10 cellular contexts compared by ENCODE assay signal in genomic region chr19:14555918-14556661, GRCh38. TPM values are rescaled to one million over a fixed set of nuclear protein-coding genes. Genes with fewer than 3 reads are reported as not detected.
A peak's percentile ranks its signal among the peaks of the same experiment; 100 is the strongest.
DNase-seq lines count a peak whose midpoint lies in the region; ATAC-seq and TF ChIP-seq lines count a peak whose summit lies in the region.
"Had no signal": no experiment of that assay in that cellular context is flagged by ENCODE, and none has a peak within 500 bp of the region (broad histone marks: within the 10 kb centered on the region; RNA-seq: fewer than 3 reads in every experiment).

No MANE protein-coding gene starts in this region.

- no peak for TF ChIP-seq POLR2A in gastroesophageal sphincter (IDR thresholded peaks at IDR 0.05)

- H3K27me3 ChIP-seq in endodermal cell (ENCODE audit: control insufficient read depth, insufficient read depth, low read length, poor library complexity, severe bottlenecking): no peaks in the 10 kb centered on the region
- H3K27me3 ChIP-seq in skeletal muscle tissue (ENCODE audit: control insufficient read depth in 3 of 3, insufficient read depth in 3 of 3, low read length in 3 of 3): no peaks in the 10 kb centered on the region
- no peaks in the 10 kb centered on the region for H3K27me3 ChIP-seq in gastroesophageal sphincter
- H3K27me3 ChIP-seq: MG63 had no signal

- H3K4me1 ChIP-seq in endodermal cell (ENCODE audit: control insufficient read depth, insufficient read depth, low read length) (no peaks in the 10 kb centered on the region), skeletal muscle tissue (ENCODE audit: control insufficient read depth in 3 of 3, insufficient read depth in 3 of 3, low read length in 3 of 3) (peaks cover 56 to 73% (median 68%) of the 10 kb centered on the region in 3 donors), gastroesophageal sphincter (peaks cover 0 to 33% (median 5%) of the 10 kb centered on the region in 3 donors)

- TF ChIP-seq CTCF in endodermal cell (conservative IDR thresholded peaks at IDR 0.05): no peak
- TF ChIP-seq CTCF in gastroesophageal sphincter (IDR thresholded peaks at IDR 0.05): no peak

- peaks cover 14% of the 10 kb centered on the region for H3K4me1 Mint-ChIP-seq in endodermal cell

- peak; percentile 45 for DNase-seq in activated CD4-positive, alpha-beta T cell treated with anti-CD3 and anti-CD28 coated beads for 48 hours
- no peak for DNase-seq in activated CD4-positive, alpha-beta T cell treated with anti-CD3 and anti-CD28 coated beads, Interleukin-2, amount 50 U/mL, for 48 hours
- DNase-seq in RKO (ENCODE audit: low spot score) (peak; percentile 48), endodermal cell (no peak), NOMO-1 treated with DMSO at 0.1 percent for 48 hours (lab: John Stamatoyannopoulos, UW; ENCODE audit: unreplicated experiment) (no peak)

- peaks cover 4% of the 10 kb centered on the region for H3K36me3 Mint-ChIP-seq in endodermal cell (ENCODE audit: low read depth)

- 94 to 95% methylated on average over 7 to 12 of the region's 12 CpGs for whole genome bisulfite sequencing in endodermal cell (ENCODE audit: insufficient coverage in 1 of 2, insufficient read length in 1 of 2), 2 experiments
- WGBS in gastroesophageal sphincter (ENCODE audit: low coverage in 1 of 2), 2 donors: 78 to 79% methylated on average over 5 to 6 of the region's 12 CpGs

- ATAC-seq in GM18502 (IDR thresholded peaks at IDR 0.05; ENCODE audit: poor library complexity, unreplicated experiment) (no peak), gastroesophageal sphincter (no peak)

- no peak for TF ChIP-seq EP300 in gastroesophageal sphincter (IDR thresholded peaks at IDR 0.05)

- H3K4me3 Mint-ChIP-seq in endodermal cell: no peak overlapping the region

- no peaks in the 10 kb centered on the region for H3K27me3 Mint-ChIP-seq in endodermal cell (ENCODE audit: insufficient read depth)

- peak overlapping the region; percentile 32 for H3K27ac ChIP-seq in endodermal cell (ENCODE audit: low read depth, low read length)
- H3K27ac ChIP-seq in skeletal muscle tissue (ENCODE audit: low read depth, low read length): peak overlapping the region; percentile 36
- H3K27ac ChIP-seq in gastroesophageal sphincter: no peak overlapping the region
- H3K27ac ChIP-seq: SK-N-MC had no signal

- no peaks in the 10 kb centered on the region for H3K9me3 Mint-ChIP-seq in endodermal cell

- H3K4me3 ChIP-seq in endodermal cell (ENCODE audit: low read length) (no peak overlapping the region), skeletal muscle tissue (ENCODE audit: low read length in 3 of 3) (peak overlapping the region; percentile 54 to 68 (median 63)), gastroesophageal sphincter (peak overlapping the region in 1 of 2 donors; percentile 28)
- H3K4me3 ChIP-seq: MG63, SK-N-MC had no signal

- H3K36me3 ChIP-seq in endodermal cell (ENCODE audit: control insufficient read depth, insufficient read depth, low read length) (no peaks in the 10 kb centered on the region), skeletal muscle tissue (ENCODE audit: control insufficient read depth in 3 of 3, insufficient read depth in 3 of 3, low read length in 3 of 3) (peaks cover 6 to 11% (median 7%) of the 10 kb centered on the region in 3 donors), gastroesophageal sphincter (peaks cover 0 to 14% of the 10 kb centered on the region in 2 donors)

- H3K27ac Mint-ChIP-seq in endodermal cell: peak overlapping the region; percentile 44

- no peaks in the 10 kb centered on the region for H3K9me3 ChIP-seq in endodermal cell (ENCODE audit: control insufficient read depth, low read length)
- no peaks in the 10 kb centered on the region for H3K9me3 ChIP-seq in skeletal muscle tissue (ENCODE audit: control insufficient read depth in 3 of 3, low read length in 3 of 3)
- no peaks in the 10 kb centered on the region for H3K9me3 ChIP-seq in gastroesophageal sphincter
- H3K9me3 ChIP-seq: MG63 had no signal

- H3K9ac ChIP-seq in endodermal cell (ENCODE audit: extremely low read depth, low read length, poor library complexity, severe bottlenecking): no peak overlapping the region
- H3K9ac ChIP-seq in skeletal muscle tissue (ENCODE audit: low read depth in 1 of 3, low read length in 3 of 3): peak overlapping the region; percentile 39 to 71 (median 43)

RNA-seq across cellular contexts. Expression of gene NDUFB7, which starts 15.8 kb away (rescaled TPM):
- total RNA-seq in endodermal cell (100 to 1,000 TPM; 127 to 141 TPM), skeletal muscle tissue (525 TPM), gastroesophageal sphincter (100 to 1,000 TPM; 251 to 393 (median 330) TPM)
- 135 TPM for polyA plus RNA-seq in endodermal cell (2013, experiment 1 of 2)
- polyA plus RNA-seq in endodermal cell (2013, experiment 2 of 2): 123 TPM

RNA-seq across cellular contexts. Expression of gene TECR, which starts 26.7 kb away (rescaled TPM):
- total RNA-seq in endodermal cell: 100 to 1,000 TPM; 127 to 140 TPM
- polyA plus RNA-seq in endodermal cell (2013, experiment 1 of 2): 108 TPM
- polyA plus RNA-seq in endodermal cell (2013, experiment 2 of 2): 101 TPM
- 83.0 TPM for total RNA-seq in skeletal muscle tissue
- 10 to 100 TPM; 21.3 to 27.2 (median 24.3) TPM for total RNA-seq in gastroesophageal sphincter

RNA-seq across cellular contexts. Expression of gene CLEC17A, which starts 26.8 kb away (rescaled TPM):
- total RNA-seq in endodermal cell: not detected
- polyA plus RNA-seq in endodermal cell (2013, experiment 1 of 2): not detected
- not detected for polyA plus RNA-seq in endodermal cell (2013, experiment 2 of 2)
- 0.52 TPM for total RNA-seq in skeletal muscle tissue
- total RNA-seq in gastroesophageal sphincter: not detected

RNA-seq across cellular contexts. Expression of gene DNAJB1, which starts 37.9 kb away (rescaled TPM):
- 10 to 100 TPM; 66.1 to 70.0 TPM for total RNA-seq in endodermal cell
- polyA plus RNA-seq in endodermal cell (2013, experiment 1 of 2): 62.8 TPM
- 56.0 TPM for polyA plus RNA-seq in endodermal cell (2013, experiment 2 of 2)
- total RNA-seq in skeletal muscle tissue: 39.1 TPM
- total RNA-seq in gastroesophageal sphincter: 10 to 100 TPM; 59.3 to 72.8 (median 68.2) TPM

Comparison
In these comparisons a context has a peak if more than half of its experiments do, and no peak if none do; other contexts are left out.
1. DNase-seq: peak in activated CD4-positive, alpha-beta T cell treated with anti-CD3 and anti-CD28 coated beads for 48 hours (single experiment) and RKO (single experiment); none in activated CD4-positive, alpha-beta T cell treated with anti-CD3 and anti-CD28 coated beads, Interleukin-2, amount 50 U/mL, for 48 hours (0 of 2), endodermal cell (single experiment) and NOMO-1 treated with DMSO at 0.1 percent for 48 hours (single experiment).
2. H3K27ac ChIP-seq: peak in endodermal cell (single experiment) and skeletal muscle tissue (single experiment); none in gastroesophageal sphincter (0 of 4).